ENCODE assay signal across 9 cellular contexts in the genomic region with DNA sequence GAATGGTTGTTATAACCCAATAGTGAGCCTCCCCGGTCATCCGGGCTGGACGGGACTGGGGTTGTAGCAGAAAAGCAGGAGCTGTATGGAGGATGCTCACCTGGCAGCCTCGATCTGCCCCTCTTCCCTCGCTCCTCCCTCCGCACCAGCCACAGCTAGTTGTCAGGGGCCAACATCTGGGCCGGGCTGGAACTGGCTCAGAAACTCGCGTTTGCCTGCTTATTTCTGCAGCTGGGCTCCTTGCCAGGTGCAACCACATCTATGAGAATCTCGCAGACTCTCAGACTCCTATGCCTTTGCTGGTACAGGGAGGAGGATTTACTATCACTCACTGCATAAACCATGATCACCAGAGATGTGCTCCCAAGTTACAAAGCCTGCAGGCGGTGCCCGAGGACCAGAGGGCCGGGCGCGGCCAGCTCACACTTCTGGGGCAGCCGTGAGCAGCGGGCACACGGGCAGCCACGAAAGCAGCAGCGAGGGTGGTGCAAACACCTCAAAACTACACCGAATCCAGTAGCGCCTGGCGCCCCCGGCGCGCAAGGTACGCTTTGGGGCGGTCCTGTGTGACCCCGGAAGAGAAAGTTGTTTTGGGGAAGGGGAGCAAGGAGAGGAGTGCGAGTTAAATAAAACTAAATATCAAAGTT. TPM values are rescaled to one million over a fixed set of nuclear protein-coding genes. Genes with fewer than 3 reads are reported as not detected.
DNase-seq lines count a peak whose midpoint lies in the region; ATAC-seq and TF ChIP-seq lines count a peak whose summit lies in the region.
"Had no signal": no experiment of that assay in that cellular context is flagged by ENCODE, and none has a peak within 500 bp of the region (broad histone marks: within the 10 kb centered on the region; RNA-seq: fewer than 3 reads in every experiment).

No MANE protein-coding gene starts in this region.

- H3K9me3 ChIP-seq in ectodermal cell (ENCODE audit: control insufficient read depth, low read length) (no peaks in the 10 kb centered on the region), lung (ENCODE audit: control insufficient read depth in 2 of 2, insufficient read depth in 1 of 2, low read length in 1 of 2) (no peaks in the 10 kb centered on the region)

- DNase-seq in AG09309 (ENCODE audit: low read depth) = peak; percentile 76
- peak; percentile 90 for DNase-seq in NCI-H345 (lab: John Stamatoyannopoulos, UW)
- peak; percentile 64 for DNase-seq in activated CD4-positive, alpha-beta T cell treated with anti-CD3 and anti-CD28 coated beads, Interleukin-2, amount 50 U/mL, for 1 hour
- DNase-seq in lung (ENCODE audit: low spot score) = peak; percentile 41
- DNase-seq in stimulated activated CD4-positive, alpha-beta T cell treated with anti-CD3 and anti-CD28 coated beads, TNF-alpha, amount 100 ng/mL, for 4 hours (ENCODE audit: low read depth in 3 of 3) = peak in 2 of 3 experiments; percentile 14

- peaks cover 9% of the 10 kb centered on the region for H3K4me1 ChIP-seq in ectodermal cell (ENCODE audit: control insufficient read depth, insufficient read depth, low read length)
- H3K4me1 ChIP-seq in lung (ENCODE audit: control insufficient read depth in 2 of 2, insufficient read depth in 2 of 2, low read length in 2 of 2) = peaks cover 5 to 8% of the 10 kb centered on the region in 2 donors

- ATAC-seq in GM18520 (IDR thresholded peaks at IDR 0.05; ENCODE audit: unreplicated experiment) = peak; percentile 53
- peak; percentile 32 for ATAC-seq in HG03039 (IDR thresholded peaks at IDR 0.05; ENCODE audit: unreplicated experiment)
- peak; percentile 36 for ATAC-seq in lung (ENCODE audit: insufficient read depth, low FRiP score)

- 0% methylated on average over 30 of the region's 30 CpGs for WGBS in ectodermal cell, 2 experiments
- WGBS in lung, 2 donors = 0 to 1% methylated on average over 30 of the region's 30 CpGs

- H3K36me3 ChIP-seq in ectodermal cell (ENCODE audit: control insufficient read depth, insufficient read depth, low read length) = no peaks in the 10 kb centered on the region
- H3K36me3 ChIP-seq in lung (ENCODE audit: control insufficient read depth in 2 of 2, insufficient read depth in 2 of 2, low read length in 2 of 2) = no peaks in the 10 kb centered on the region

- peak overlapping the region; percentile 61 for H3K4me3 ChIP-seq in AG09309 (ENCODE audit: control insufficient read depth, low read depth, low read length)
- H3K4me3 ChIP-seq in ectodermal cell (ENCODE audit: insufficient read depth, low read depth, low read length) = peak overlapping the region; percentile 82
- H3K4me3 ChIP-seq in lung = peak overlapping the region; percentile 66
- H3K4me3 ChIP-seq: K562 had no signal

- H3K27ac ChIP-seq in ectodermal cell (ENCODE audit: insufficient read depth, low read depth, low read length, poor library complexity, severe bottlenecking) (peak overlapping the region; percentile 53), lung (ENCODE audit: low read depth in 1 of 2, low read length in 1 of 2) (peak overlapping the region; percentile 56 to 83)

- H3K27me3 ChIP-seq in ectodermal cell (ENCODE audit: control insufficient read depth, insufficient read depth, low read length, poor library complexity, severe bottlenecking) (peaks cover 52% of the 10 kb centered on the region), lung (ENCODE audit: control insufficient read depth, insufficient read depth) (no peaks in the 10 kb centered on the region)

- peak; percentile 68 for TF ChIP-seq CTCF in AG09309 (IDR thresholded peaks at IDR 0.05; ENCODE audit: control insufficient read depth, insufficient read depth, low read depth, low read length, missing control alignments)
- no peak for TF ChIP-seq CTCF in lung (IDR thresholded peaks at IDR 0.05; ENCODE audit: control extremely low read depth, extremely low read depth)

RNA-seq across cellular contexts. Expression of a gene that starts 0.6 kb away (rescaled TPM):
- polyA plus RNA-seq in ectodermal cell (2013, experiment 1 of 4) = 7.6 TPM
- polyA plus RNA-seq in ectodermal cell (2013, experiment 2 of 4) = 7.9 TPM
- 7.3 TPM for polyA plus RNA-seq in ectodermal cell (2013, experiment 3 of 4)
- polyA plus RNA-seq in ectodermal cell (2013, experiment 4 of 4) = 9.2 TPM
- total RNA-seq in lung = 10 to 100 TPM; 11.0 to 19.9 TPM
- polyA plus RNA-seq in lung = 1 to 10 TPM; 4.8 to 8.9 TPM
- total RNA-seq: K562 had no signal
- polyA plus RNA-seq: K562 had no signal

Comparison
In these comparisons a context has a peak if more than half of its experiments do, and no peak if none do; other contexts are left out.
1. Peak in every context shown above with its lines: DNase-seq, ATAC-seq, H3K4me3 ChIP-seq and H3K27ac ChIP-seq.
2. DNase-seq: peak in every context shown above with its lines; median percentile 90 in NCI-H345; 76 in AG09309; 64 in activated CD4-positive, alpha-beta T cell treated with anti-CD3 and anti-CD28 coated beads, Interleukin-2, amount 50 U/mL, for 1 hour; 41 in lung; 14 in stimulated activated CD4-positive, alpha-beta T cell treated with anti-CD3 and anti-CD28 coated beads, TNF-alpha, amount 100 ng/mL, for 4 hours.